1 cellular context compared by ENCODE assay signal in the genomic region with DNA sequence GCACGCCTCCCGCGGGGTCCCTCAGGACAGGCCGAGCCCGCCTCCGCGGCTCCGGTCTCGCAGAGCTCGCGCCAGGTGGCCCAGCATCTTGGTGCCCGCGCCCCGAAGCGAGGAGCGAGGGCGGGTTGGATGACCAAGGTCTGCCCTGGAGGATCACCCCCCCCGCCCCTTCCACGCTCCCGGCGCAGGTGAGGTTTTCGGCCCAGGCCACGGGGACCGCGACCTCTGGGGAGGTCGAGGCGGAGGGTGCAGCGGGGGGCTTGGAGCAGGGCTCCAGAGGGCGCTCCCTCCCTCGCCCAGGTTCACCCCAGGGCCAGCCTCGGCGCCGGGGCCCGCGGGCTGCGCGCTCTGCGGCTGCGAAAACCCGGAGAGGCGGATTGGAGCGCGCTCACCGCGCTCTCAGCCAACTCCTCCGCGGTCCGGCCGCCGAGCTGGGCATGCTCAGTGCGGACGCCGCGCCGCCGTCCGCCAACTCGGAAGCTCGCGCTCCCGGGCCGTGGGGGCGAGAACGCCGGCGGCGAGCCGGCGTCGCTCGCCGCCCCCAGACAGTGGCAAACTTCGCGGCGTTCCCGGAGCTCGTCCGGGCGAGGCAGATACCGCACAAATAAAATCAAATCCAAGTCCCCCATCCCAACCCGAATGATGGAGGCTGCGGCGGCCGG.
TF ChIP-seq lines count a peak whose summit lies in the region.

A gene with protein sequence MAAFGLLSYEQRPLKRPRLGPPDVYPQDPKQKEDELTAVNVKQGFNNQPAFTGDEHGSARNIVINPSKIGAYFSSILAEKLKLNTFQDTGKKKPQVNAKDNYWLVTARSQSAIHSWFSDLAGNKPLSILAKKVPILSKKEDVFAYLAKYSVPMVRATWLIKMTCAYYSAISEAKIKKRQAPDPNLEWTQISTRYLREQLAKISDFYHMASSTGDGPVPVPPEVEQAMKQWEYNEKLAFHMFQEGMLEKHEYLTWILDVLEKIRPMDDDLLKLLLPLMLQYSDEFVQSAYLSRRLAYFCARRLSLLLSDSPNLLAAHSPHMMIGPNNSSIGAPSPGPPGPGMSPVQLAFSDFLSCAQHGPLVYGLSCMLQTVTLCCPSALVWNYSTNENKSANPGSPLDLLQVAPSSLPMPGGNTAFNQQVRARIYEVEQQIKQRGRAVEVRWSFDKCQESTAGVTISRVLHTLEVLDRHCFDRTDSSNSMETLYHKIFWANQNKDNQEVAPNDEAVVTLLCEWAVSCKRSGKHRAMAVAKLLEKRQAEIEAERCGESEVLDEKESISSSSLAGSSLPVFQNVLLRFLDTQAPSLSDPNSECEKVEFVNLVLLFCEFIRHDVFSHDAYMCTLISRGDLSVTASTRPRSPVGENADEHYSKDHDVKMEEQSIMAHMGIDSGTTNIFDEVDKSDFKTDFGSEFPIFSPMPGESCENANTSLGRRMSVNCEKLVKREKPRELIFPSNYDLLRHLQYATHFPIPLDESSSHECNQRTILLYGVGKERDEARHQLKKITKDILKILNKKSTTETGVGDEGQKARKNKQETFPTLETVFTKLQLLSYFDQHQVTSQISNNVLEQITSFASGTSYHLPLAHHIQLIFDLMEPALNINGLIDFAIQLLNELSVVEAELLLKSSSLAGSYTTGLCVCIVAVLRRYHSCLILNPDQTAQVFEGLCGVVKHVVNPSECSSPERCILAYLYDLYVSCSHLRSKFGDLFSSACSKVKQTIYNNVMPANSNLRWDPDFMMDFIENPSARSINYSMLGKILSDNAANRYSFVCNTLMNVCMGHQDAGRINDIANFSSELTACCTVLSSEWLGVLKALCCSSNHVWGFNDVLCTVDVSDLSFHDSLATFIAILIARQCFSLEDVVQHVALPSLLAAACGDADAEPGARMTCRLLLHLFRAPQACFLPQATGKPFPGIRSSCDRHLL (N-terminal part only) (plus strand): TSS at position 438 of the 662 bp plus-strand sequence. CDS start 1,263 bp downstream, outside the sequence.

TF ChIP-seq in HepG2, 621 proteins besides CTCF, POLR2A, EP300 and RAD21 (continued from another document and continues in another):
- TF ChIP-seq NFAT5 (CRISPR knock-in tag; IDR thresholded peaks at IDR 0.05) (no peak), ETV6 (CRISPR knock-in tag; conservative IDR thresholded peaks at IDR 0.05) (0 out of 2 replicates have a peak, but pooled peaks have one; percentile 35), SATB2 (CRISPR knock-in tag; IDR thresholded peaks at IDR 0.05) (no peak), HHEX (CRISPR knock-in tag; IDR thresholded peaks at IDR 0.05) (no peak), FOXO1 (CRISPR knock-in tag; IDR thresholded peaks at IDR 0.05) (no peak), ZNF460 (CRISPR knock-in tag; IDR thresholded peaks at IDR 0.05; ENCODE audit: borderline replicate concordance) (no peak), JUND (CRISPR knock-in tag; IDR thresholded peaks at IDR 0.05) (no peak), HINFP (CRISPR knock-in tag; IDR thresholded peaks at IDR 0.05; ENCODE audit: low read depth) (0 out of 2 replicates have a peak, but pooled peaks have one; percentile 56), ZNF768 (CRISPR knock-in tag; IDR thresholded peaks at IDR 0.05) (no peak; the same call in 1 of the 2 replicates), MZF1 (CRISPR knock-in tag; IDR thresholded peaks at IDR 0.05; ENCODE audit: borderline replicate concordance) (no peak), MBD4 (IDR thresholded peaks at IDR 0.05; ENCODE audit: borderline replicate concordance, low read length) (no peak), ZBTB39 (CRISPR knock-in tag; IDR thresholded peaks at IDR 0.05) (no peak), ZFY (CRISPR knock-in tag; IDR thresholded peaks at IDR 0.05) (peak; percentile 42), SKI (IDR thresholded peaks at IDR 0.05; ENCODE audit: partially characterized antibody) (peak; percentile 39), ZNF713 (CRISPR knock-in tag; IDR thresholded peaks at IDR 0.05) (no peak), TCF12 (IDR thresholded peaks at IDR 0.05) (no peak), TCF12 (CRISPR knock-in tag; IDR thresholded peaks at IDR 0.05) (no peak), SOX13 (IDR thresholded peaks at IDR 0.05) (no peak), SOX13 (CRISPR knock-in tag; conservative IDR thresholded peaks at IDR 0.05 in 1 of 2, IDR thresholded peaks at IDR 0.05 in 1 of 2) (no peak), AGO1 (IDR thresholded peaks at IDR 0.05; ENCODE audit: low read depth, low read length, poor library complexity, severe bottlenecking) (peak; percentile 36), ZNF44 (CRISPR knock-in tag; IDR thresholded peaks at IDR 0.05) (no peak), HNF4G (IDR thresholded peaks at IDR 0.05; ENCODE audit: borderline replicate concordance, low read depth, low read length) (no peak), HNF4G (CRISPR knock-in tag; IDR thresholded peaks at IDR 0.05; ENCODE audit: borderline replicate concordance, low read depth) (no peak), FOXP4 (CRISPR knock-in tag; IDR thresholded peaks at IDR 0.05) (no peak), RARG (CRISPR knock-in tag; IDR thresholded peaks at IDR 0.05; ENCODE audit: low read depth) (0 out of 2 replicates have a peak, but pooled peaks have one; percentile 25), U2AF2 (IDR thresholded peaks at IDR 0.05; ENCODE audit: low read depth, low read length) (no peak), NRL (CRISPR knock-in tag; IDR thresholded peaks at IDR 0.05; ENCODE audit: borderline replicate concordance) (no peak), ZFP36L2 (CRISPR knock-in tag; IDR thresholded peaks at IDR 0.05) (no peak)
- TF ChIP-seq, protein P1, sequence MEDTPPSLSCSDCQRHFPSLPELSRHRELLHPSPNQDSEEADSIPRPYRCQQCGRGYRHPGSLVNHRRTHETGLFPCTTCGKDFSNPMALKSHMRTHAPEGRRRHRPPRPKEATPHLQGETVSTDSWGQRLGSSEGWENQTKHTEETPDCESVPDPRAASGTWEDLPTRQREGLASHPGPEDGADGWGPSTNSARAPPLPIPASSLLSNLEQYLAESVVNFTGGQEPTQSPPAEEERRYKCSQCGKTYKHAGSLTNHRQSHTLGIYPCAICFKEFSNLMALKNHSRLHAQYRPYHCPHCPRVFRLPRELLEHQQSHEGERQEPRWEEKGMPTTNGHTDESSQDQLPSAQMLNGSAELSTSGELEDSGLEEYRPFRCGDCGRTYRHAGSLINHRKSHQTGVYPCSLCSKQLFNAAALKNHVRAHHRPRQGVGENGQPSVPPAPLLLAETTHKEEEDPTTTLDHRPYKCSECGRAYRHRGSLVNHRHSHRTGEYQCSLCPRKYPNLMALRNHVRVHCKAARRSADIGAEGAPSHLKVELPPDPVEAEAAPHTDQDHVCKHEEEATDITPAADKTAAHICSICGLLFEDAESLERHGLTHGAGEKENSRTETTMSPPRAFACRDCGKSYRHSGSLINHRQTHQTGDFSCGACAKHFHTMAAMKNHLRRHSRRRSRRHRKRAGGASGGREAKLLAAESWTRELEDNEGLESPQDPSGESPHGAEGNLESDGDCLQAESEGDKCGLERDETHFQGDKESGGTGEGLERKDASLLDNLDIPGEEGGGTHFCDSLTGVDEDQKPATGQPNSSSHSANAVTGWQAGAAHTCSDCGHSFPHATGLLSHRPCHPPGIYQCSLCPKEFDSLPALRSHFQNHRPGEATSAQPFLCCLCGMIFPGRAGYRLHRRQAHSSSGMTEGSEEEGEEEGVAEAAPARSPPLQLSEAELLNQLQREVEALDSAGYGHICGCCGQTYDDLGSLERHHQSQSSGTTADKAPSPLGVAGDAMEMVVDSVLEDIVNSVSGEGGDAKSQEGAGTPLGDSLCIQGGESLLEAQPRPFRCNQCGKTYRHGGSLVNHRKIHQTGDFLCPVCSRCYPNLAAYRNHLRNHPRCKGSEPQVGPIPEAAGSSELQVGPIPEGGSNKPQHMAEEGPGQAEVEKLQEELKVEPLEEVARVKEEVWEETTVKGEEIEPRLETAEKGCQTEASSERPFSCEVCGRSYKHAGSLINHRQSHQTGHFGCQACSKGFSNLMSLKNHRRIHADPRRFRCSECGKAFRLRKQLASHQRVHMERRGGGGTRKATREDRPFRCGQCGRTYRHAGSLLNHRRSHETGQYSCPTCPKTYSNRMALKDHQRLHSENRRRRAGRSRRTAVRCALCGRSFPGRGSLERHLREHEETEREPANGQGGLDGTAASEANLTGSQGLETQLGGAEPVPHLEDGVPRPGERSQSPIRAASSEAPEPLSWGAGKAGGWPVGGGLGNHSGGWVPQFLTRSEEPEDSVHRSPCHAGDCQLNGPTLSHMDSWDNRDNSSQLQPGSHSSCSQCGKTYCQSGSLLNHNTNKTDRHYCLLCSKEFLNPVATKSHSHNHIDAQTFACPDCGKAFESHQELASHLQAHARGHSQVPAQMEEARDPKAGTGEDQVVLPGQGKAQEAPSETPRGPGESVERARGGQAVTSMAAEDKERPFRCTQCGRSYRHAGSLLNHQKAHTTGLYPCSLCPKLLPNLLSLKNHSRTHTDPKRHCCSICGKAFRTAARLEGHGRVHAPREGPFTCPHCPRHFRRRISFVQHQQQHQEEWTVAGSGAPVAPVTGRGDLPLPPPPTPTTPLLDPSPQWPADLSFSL (CRISPR knock-in tag; IDR thresholded peaks at IDR 0.05), result no peak
- TF ChIP-seq, protein P2, sequence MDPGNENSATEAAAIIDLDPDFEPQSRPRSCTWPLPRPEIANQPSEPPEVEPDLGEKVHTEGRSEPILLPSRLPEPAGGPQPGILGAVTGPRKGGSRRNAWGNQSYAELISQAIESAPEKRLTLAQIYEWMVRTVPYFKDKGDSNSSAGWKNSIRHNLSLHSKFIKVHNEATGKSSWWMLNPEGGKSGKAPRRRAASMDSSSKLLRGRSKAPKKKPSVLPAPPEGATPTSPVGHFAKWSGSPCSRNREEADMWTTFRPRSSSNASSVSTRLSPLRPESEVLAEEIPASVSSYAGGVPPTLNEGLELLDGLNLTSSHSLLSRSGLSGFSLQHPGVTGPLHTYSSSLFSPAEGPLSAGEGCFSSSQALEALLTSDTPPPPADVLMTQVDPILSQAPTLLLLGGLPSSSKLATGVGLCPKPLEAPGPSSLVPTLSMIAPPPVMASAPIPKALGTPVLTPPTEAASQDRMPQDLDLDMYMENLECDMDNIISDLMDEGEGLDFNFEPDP (CRISPR knock-in tag; conservative IDR thresholded peaks at IDR 0.05), result no peak
